In genomic region chr4:38132140-38132673, GRCh38 we compare ENCODE assay signal across 8 cellular contexts.
DNase-seq lines count a peak whose midpoint lies in the region; ATAC-seq lines count a peak whose summit lies in the region.

No MANE protein-coding gene starts in this region.

- peaks cover 79% of the 10 kb centered on the region for H3K4me1 Mint-ChIP-seq in activated CD4-positive, alpha-beta T cell treated with anti-CD3 and anti-CD28 coated beads, Interleukin-2, amount 10 ng/mL, durations not matched to agents 7 days and 5 days

- CTCF ChIA-PET in activated CD4-positive, alpha-beta T cell treated with anti-CD3 and anti-CD28 coated beads, Interleukin-2, amount 10 ng/mL, durations not matched to agents 7 days and 5 days (lab: Charles Lee), result interaction anchor here (0.7 to 4.8 kb wide), 9 partner anchors 12 to 543 kb away, joined by 3 to 30 read pairs (median 4); no protein-coding TSS in a partner anchor

- peaks cover 75% of the 10 kb centered on the region for H3K36me3 Mint-ChIP-seq in activated CD4-positive, alpha-beta T cell treated with anti-CD3 and anti-CD28 coated beads, Interleukin-2, amount 10 ng/mL, durations not matched to agents 7 days and 5 days (ENCODE audit: low read depth)

- no peaks in the 10 kb centered on the region for H3K9me3 ChIP-seq in muscle layer of duodenum (ENCODE audit: control insufficient read depth in 1 of 2, low read length in 2 of 2)

- POLR2A ChIA-PET in activated CD4-positive, alpha-beta T cell treated with anti-CD3 and anti-CD28 coated beads, Interleukin-2, amount 10 ng/mL, durations not matched to agents 7 days and 5 days (lab: Charles Lee), result interaction anchor here (0.7 kb wide), 1 partner anchor 34 kb away, joined by 5 read pairs; no protein-coding TSS in a partner anchor

- ATAC-seq in HG03196 (IDR thresholded peaks at IDR 0.05; ENCODE audit: unreplicated experiment), result peak; percentile 75

- H3K36me3 ChIP-seq in muscle layer of duodenum (ENCODE audit: control insufficient read depth in 1 of 2, insufficient read depth in 2 of 2, low read length in 2 of 2), result peaks cover 22 to 31% of the 10 kb centered on the region in 2 donors

- H3K4me1 ChIP-seq in muscle layer of duodenum (ENCODE audit: control insufficient read depth in 1 of 2, insufficient read depth in 2 of 2, low read length in 2 of 2), result peaks cover 28 to 44% of the 10 kb centered on the region in 2 donors

- H3K9me3 Mint-ChIP-seq in activated CD4-positive, alpha-beta T cell treated with anti-CD3 and anti-CD28 coated beads, Interleukin-2, amount 10 ng/mL, durations not matched to agents 7 days and 5 days, result no peaks in the 10 kb centered on the region

- H3K27ac ChIP-seq in muscle layer of duodenum (ENCODE audit: low read length), result peak overlapping the region; percentile 80

- no peaks in the 10 kb centered on the region for H3K27me3 Mint-ChIP-seq in activated CD4-positive, alpha-beta T cell treated with anti-CD3 and anti-CD28 coated beads, Interleukin-2, amount 10 ng/mL, durations not matched to agents 7 days and 5 days

- H3K27ac Mint-ChIP-seq in activated CD4-positive, alpha-beta T cell treated with anti-CD3 and anti-CD28 coated beads, Interleukin-2, amount 10 ng/mL, durations not matched to agents 7 days and 5 days, result peak overlapping the region; percentile 93

- no peaks in the 10 kb centered on the region for H3K27me3 ChIP-seq in muscle layer of duodenum (ENCODE audit: low read depth, low read length)

- DNase-seq in GM19238 (ENCODE audit: insufficient read length, low spot score) (peak; percentile 58), ecto neural progenitor cell (ENCODE audit: low spot score) (peak; percentile 63), Kasumi-1 (lab: John Stamatoyannopoulos, UW) (no peak)
- DNase-seq in activated CD4-positive, alpha-beta T cell treated with anti-CD3 and anti-CD28 coated beads, Interleukin-2, amount 10 ng/mL, durations not matched to agents 7 days and 5 days, result peak; percentile 87
- DNase-seq in stimulated activated CD8-positive, alpha-beta memory T cell treated with anti-CD3 and anti-CD28 coated beads, Interleukin-4, amount 100 ng/mL, for 4 hours (ENCODE audit: low read depth in 2 of 2, low spot score in 1 of 2), result peak; percentile 28 to 44
- DNase-seq in effector CD8-positive, alpha-beta T cell (lab: John Stamatoyannopoulos, UW), result no peak

- H3K4me3 Mint-ChIP-seq in activated CD4-positive, alpha-beta T cell treated with anti-CD3 and anti-CD28 coated beads, Interleukin-2, amount 10 ng/mL, durations not matched to agents 7 days and 5 days, result peak overlapping the region; percentile 20

- H3K4me3 ChIP-seq in muscle layer of duodenum (ENCODE audit: low read depth in 1 of 2, low read length in 2 of 2), result no peak overlapping the region

Comparison
In these comparisons a context has a peak if more than half of its experiments do, and no peak if none do; other contexts are left out.
1. DNase-seq: peak in GM19238 (single experiment), activated CD4-positive, alpha-beta T cell treated with anti-CD3 and anti-CD28 coated beads, Interleukin-2, amount 10 ng/mL, durations not matched to agents 7 days and 5 days (single experiment), ecto neural progenitor cell (single experiment) and stimulated activated CD8-positive, alpha-beta memory T cell treated with anti-CD3 and anti-CD28 coated beads, Interleukin-4, amount 100 ng/mL, for 4 hours (2 of 2); none in effector CD8-positive, alpha-beta T cell (single experiment) and Kasumi-1 (0 of 2).